In the genomic region with DNA sequence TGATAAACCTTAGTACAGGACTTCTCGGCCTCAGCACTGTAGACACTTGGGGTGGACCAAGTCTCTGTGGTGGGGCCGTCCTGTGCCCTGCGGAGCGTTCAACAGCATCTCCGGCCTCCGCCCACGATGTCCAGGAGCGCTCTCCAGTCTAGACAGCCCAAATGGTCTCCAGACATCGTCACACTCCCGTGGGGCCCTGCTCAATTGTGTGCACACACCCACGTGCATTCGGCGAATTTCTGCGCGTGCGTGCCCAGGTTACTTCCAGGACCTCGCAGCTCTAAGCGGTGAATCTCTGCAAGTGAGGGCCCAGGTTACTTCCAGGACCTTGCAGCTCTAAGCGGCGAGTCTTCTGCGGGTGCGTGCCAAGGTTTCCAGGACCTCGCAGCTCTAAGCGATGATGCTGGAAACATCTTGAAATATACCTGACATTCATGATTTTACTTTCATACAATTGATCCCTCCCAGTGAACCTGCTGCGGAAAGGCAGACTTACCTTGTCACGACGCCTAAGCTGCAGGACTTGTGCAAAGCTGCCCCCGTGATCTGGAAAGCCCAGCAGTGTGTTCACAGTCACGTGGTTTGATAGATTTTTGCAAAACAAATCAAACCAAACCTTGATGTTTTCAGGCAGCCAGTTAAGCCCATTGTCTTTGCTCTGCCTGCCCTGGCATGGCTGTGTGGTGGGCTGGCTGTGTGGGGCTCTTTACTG, we compare ENCODE assay signal across 20 cellular contexts. TPM values are rescaled to one million over a fixed set of nuclear protein-coding genes. Genes with fewer than 3 reads are reported as not detected.
DNase-seq lines count a peak whose midpoint lies in the region; ATAC-seq, FAIRE-seq and TF ChIP-seq lines count a peak whose summit lies in the region.
"Had no signal": no experiment of that assay in that cellular context is flagged by ENCODE, and none has a peak within 500 bp of the region (broad histone marks: within the 10 kb centered on the region; RNA-seq: fewer than 3 reads in every experiment).

No MANE protein-coding gene starts in this region.

- no peak for FAIRE-seq in kidney (lab: Jason Lieb, UNC)
- FAIRE-seq: A204.1 had no signal

- H3K27ac ChIP-seq in kidney (ENCODE audit: low read depth in 2 of 2, low read length in 2 of 2) = no peak overlapping the region
- H3K27ac ChIP-seq: BLaER1 treated with 17β-estradiol and CSF1 and Interleukin-3, amounts not matched to agents 10 nM and 100 nM had no signal

- no peaks in the 10 kb centered on the region for H3K36me3 Mint-ChIP-seq in natural killer cell treated with Interleukin-12 subunit alpha and Interleukin-12 subunit beta and Interleukin-15 and Interleukin-18, amount 100 ng/mL, for 72 hours
- no peaks in the 10 kb centered on the region for H3K36me3 Mint-ChIP-seq in natural killer cell
- H3K36me3 Mint-ChIP-seq: CD8-positive, alpha-beta memory T cell had no signal

- no peak overlapping the region for H3K4me3 Mint-ChIP-seq in natural killer cell treated with Interleukin-12 subunit alpha and Interleukin-12 subunit beta and Interleukin-15 and Interleukin-18, amount 100 ng/mL, for 72 hours
- no peak overlapping the region for H3K4me3 Mint-ChIP-seq in natural killer cell
- H3K4me3 Mint-ChIP-seq: CD8-positive, alpha-beta memory T cell had no signal

- H3K27ac Mint-ChIP-seq in natural killer cell treated with Interleukin-12 subunit alpha and Interleukin-12 subunit beta and Interleukin-15 and Interleukin-18, amount 100 ng/mL, for 72 hours = no peak overlapping the region
- H3K27ac Mint-ChIP-seq in natural killer cell = no peak overlapping the region
- H3K27ac Mint-ChIP-seq: CD8-positive, alpha-beta memory T cell had no signal

- DNase-seq in natural killer cell treated with Interleukin-12 subunit alpha and Interleukin-12 subunit beta and Interleukin-15 and Interleukin-18, amount 100 ng/mL, for 72 hours (ENCODE audit: low spot score) = peak; percentile 5
- DNase-seq in natural killer cell = no peak
- peak; percentile 39 for DNase-seq in kidney
- DNase-seq in sciatic nerve (ENCODE audit: low spot score) = peak; percentile 42
- no peak for DNase-seq in T-helper 1 cell
- no peak for DNase-seq in ureter (ENCODE audit: low spot score)
- no peak for DNase-seq in left colon
- DNase-seq: DMS79 treated with DMSO at 0.1 percent for 48 hours, HCEC 1CT, KBM-7, MV-4-11, NCI-H1417, NCI-H1930, NCI-H2171 had no signal

- no peak overlapping the region for H3K9ac ChIP-seq in kidney (ENCODE audit: low read length in 2 of 2)
- H3K9ac ChIP-seq: BLaER1 treated with 17β-estradiol and CSF1 and Interleukin-3, amounts not matched to agents 10 nM and 100 nM had no signal

- no peak for ATAC-seq in natural killer cell treated with Interleukin-12 subunit alpha and Interleukin-12 subunit beta and Interleukin-15 and Interleukin-18, amount 100 ng/mL, for 72 hours
- no peak for ATAC-seq in natural killer cell
- no peak for ATAC-seq in sciatic nerve
- no peak for ATAC-seq in left colon
- ATAC-seq: Right ventricle myocardium inferior had no signal

- H3K9me3 ChIP-seq in kidney (ENCODE audit: control insufficient read depth in 1 of 2, low read length in 2 of 2) = no peaks in the 10 kb centered on the region

- no peak for TF ChIP-seq CTCF in natural killer cell (IDR thresholded peaks at IDR 0.05)
- TF ChIP-seq CTCF in kidney (IDR thresholded peaks at IDR 0.05; ENCODE audit: borderline replicate concordance, extremely low read depth, insufficient read depth) = no peak

- intact Hi-C loops in natural killer cell (cut with micrococcal nuclease) (no loop called here), kidney (cut with DNase I) (no loop called here), sciatic nerve (cut with DNase I) (no loop called here), left colon (cut with DNase I, micrococcal nuclease) (no loop called here)

- no peaks in the 10 kb centered on the region for H3K36me3 ChIP-seq in kidney (ENCODE audit: control insufficient read depth in 1 of 2, insufficient read depth in 2 of 2, low read length in 2 of 2)
- H3K36me3 ChIP-seq: BLaER1 treated with 17β-estradiol and CSF1 and Interleukin-3, amounts not matched to agents 10 nM and 100 nM had no signal

- peaks cover 13 to 23% of the 10 kb centered on the region in 2 donors for H3K27me3 Mint-ChIP-seq in natural killer cell treated with Interleukin-12 subunit alpha and Interleukin-12 subunit beta and Interleukin-15 and Interleukin-18, amount 100 ng/mL, for 72 hours
- peaks cover 0 to 1% of the 10 kb centered on the region in 2 donors for H3K27me3 Mint-ChIP-seq in natural killer cell (ENCODE audit: low read depth in 2 of 2)

- no peaks in the 10 kb centered on the region for H3K4me1 Mint-ChIP-seq in natural killer cell treated with Interleukin-12 subunit alpha and Interleukin-12 subunit beta and Interleukin-15 and Interleukin-18, amount 100 ng/mL, for 72 hours (ENCODE audit: low read depth in 2 of 2)
- no peaks in the 10 kb centered on the region for H3K4me1 Mint-ChIP-seq in natural killer cell
- H3K4me1 Mint-ChIP-seq: CD8-positive, alpha-beta memory T cell had no signal

- no peaks in the 10 kb centered on the region for H3K4me1 ChIP-seq in kidney (ENCODE audit: control insufficient read depth in 1 of 2, insufficient read depth in 1 of 2, low read depth in 1 of 2, low read length in 2 of 2)
- H3K4me1 ChIP-seq: BLaER1 treated with 17β-estradiol and CSF1 and Interleukin-3, amounts not matched to agents 10 nM and 100 nM had no signal

- no peak overlapping the region for H3K4me3 ChIP-seq in kidney (ENCODE audit: low read length in 2 of 2)
- H3K4me3 ChIP-seq: BLaER1 treated with 17β-estradiol and CSF1 and Interleukin-3, amounts not matched to agents 10 nM and 100 nM had no signal

- no peaks in the 10 kb centered on the region for H3K9me3 Mint-ChIP-seq in natural killer cell treated with Interleukin-12 subunit alpha and Interleukin-12 subunit beta and Interleukin-15 and Interleukin-18, amount 100 ng/mL, for 72 hours
- no peaks in the 10 kb centered on the region for H3K9me3 Mint-ChIP-seq in natural killer cell

RNA-seq across cellular contexts. Expression of gene OTOS, which starts 16.1 kb away (rescaled TPM):
- total RNA-seq in natural killer cell treated with Interleukin-12 subunit alpha and Interleukin-12 subunit beta and Interleukin-15 and Interleukin-18, amount 100 ng/mL, for 72 hours = not detected
- total RNA-seq in natural killer cell = not detected
- total RNA-seq in kidney = 4.6 TPM
- 1.5 TPM for polyA plus RNA-seq in kidney (ENCODE audit: insufficient read depth, low read depth, low replicate concordance)
- total RNA-seq in sciatic nerve = not detected
- total RNA-seq in ureter = not detected
- total RNA-seq in left colon = not detected
- total RNA-seq: CD8-positive, alpha-beta memory T cell; G401; NCI-H460; Right ventricle myocardium inferior had no signal
- polyA plus RNA-seq: CD8-positive, alpha-beta memory T cell had no signal

RNA-seq across cellular contexts. Expression of gene COPS9, which starts 20.5 kb away (rescaled TPM):
- total RNA-seq in natural killer cell treated with Interleukin-12 subunit alpha and Interleukin-12 subunit beta and Interleukin-15 and Interleukin-18, amount 100 ng/mL, for 72 hours = 100 to 1,000 TPM; 117 to 131 TPM
- 10 to 100 TPM; 51.5 to 76.5 (median 53.5) TPM for total RNA-seq in natural killer cell
- 119 TPM for total RNA-seq in kidney
- 310 TPM for polyA plus RNA-seq in kidney (ENCODE audit: insufficient read depth, low read depth, low replicate concordance)
- 124 TPM for total RNA-seq in sciatic nerve
- total RNA-seq in ureter = 88.1 TPM
- 100 to 1,000 TPM in 1 of 2 donors, 10 to 100 TPM in 1; 100.0 to 100 TPM for total RNA-seq in left colon

Comparison
In these comparisons a context has a peak if more than half of its experiments do, and no peak if none do; other contexts are left out.
1. DNase-seq: peak in natural killer cell treated with Interleukin-12 subunit alpha and Interleukin-12 subunit beta and Interleukin-15 and Interleukin-18, amount 100 ng/mL, for 72 hours (single experiment), kidney (single experiment) and sciatic nerve (single experiment); none in natural killer cell (single experiment), T-helper 1 cell (0 of 5), ureter (single experiment) and left colon (0 of 2).